In genomic region chr12:118016424-118017264, GRCh38 we compare ENCODE assay signal across 1 cellular context.
TF ChIP-seq lines count a peak whose summit lies in the region.

A gene with protein sequence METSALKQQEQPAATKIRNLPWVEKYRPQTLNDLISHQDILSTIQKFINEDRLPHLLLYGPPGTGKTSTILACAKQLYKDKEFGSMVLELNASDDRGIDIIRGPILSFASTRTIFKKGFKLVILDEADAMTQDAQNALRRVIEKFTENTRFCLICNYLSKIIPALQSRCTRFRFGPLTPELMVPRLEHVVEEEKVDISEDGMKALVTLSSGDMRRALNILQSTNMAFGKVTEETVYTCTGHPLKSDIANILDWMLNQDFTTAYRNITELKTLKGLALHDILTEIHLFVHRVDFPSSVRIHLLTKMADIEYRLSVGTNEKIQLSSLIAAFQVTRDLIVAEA (plus strand): TSS chr12:118016703. CDS start chr12:118016828, 125 bp downstream.

TF ChIP-seq in HEK293, 187 proteins besides CTCF, POLR2A, EP300 and RAD21 (continued from another document and continues in another):
- TF ChIP-seq, protein P1, sequence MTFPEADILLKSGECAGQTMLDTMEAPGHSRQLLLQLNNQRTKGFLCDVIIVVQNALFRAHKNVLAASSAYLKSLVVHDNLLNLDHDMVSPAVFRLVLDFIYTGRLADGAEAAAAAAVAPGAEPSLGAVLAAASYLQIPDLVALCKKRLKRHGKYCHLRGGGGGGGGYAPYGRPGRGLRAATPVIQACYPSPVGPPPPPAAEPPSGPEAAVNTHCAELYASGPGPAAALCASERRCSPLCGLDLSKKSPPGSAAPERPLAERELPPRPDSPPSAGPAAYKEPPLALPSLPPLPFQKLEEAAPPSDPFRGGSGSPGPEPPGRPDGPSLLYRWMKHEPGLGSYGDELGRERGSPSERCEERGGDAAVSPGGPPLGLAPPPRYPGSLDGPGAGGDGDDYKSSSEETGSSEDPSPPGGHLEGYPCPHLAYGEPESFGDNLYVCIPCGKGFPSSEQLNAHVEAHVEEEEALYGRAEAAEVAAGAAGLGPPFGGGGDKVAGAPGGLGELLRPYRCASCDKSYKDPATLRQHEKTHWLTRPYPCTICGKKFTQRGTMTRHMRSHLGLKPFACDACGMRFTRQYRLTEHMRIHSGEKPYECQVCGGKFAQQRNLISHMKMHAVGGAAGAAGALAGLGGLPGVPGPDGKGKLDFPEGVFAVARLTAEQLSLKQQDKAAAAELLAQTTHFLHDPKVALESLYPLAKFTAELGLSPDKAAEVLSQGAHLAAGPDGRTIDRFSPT (tag by site-specific recombination; IDR thresholded peaks at IDR 0.05), result peak; percentile 91
- TF ChIP-seq ZSCAN5A (tag by site-specific recombination; IDR thresholded peaks at IDR 0.05) (peak; percentile 67; the same call in 1 of the 2 replicates), ZNF571 (tag by site-specific recombination; IDR thresholded peaks at IDR 0.05) (no peak), ZSCAN4 (tag by site-specific recombination; IDR thresholded peaks at IDR 0.05) (no peak), ZNF529 (tag by site-specific recombination; IDR thresholded peaks at IDR 0.05; ENCODE audit: insufficient replicate concordance) (no peak), ZNF514 (tag by site-specific recombination; IDR thresholded peaks at IDR 0.05) (no peak), ZBTB1 (tag by site-specific recombination; IDR thresholded peaks at IDR 0.05) (no peak), ZFP37 (tag by site-specific recombination; IDR thresholded peaks at IDR 0.05) (peak; percentile 84), HOXD13 (CRISPR knock-in tag; IDR thresholded peaks at IDR 0.05; ENCODE audit: borderline replicate concordance) (no peak), GFI1B (tag by site-specific recombination; IDR thresholded peaks at IDR 0.05) (no peak), YY2 (tag by site-specific recombination; IDR thresholded peaks at IDR 0.05) (0 out of 2 replicates have a peak, but pooled peaks have one; percentile 17), ZNF354C (tag by site-specific recombination; IDR thresholded peaks at IDR 0.05; ENCODE audit: borderline replicate concordance, low read depth) (no peak), ZBTB8A (tag by site-specific recombination; IDR thresholded peaks at IDR 0.05) (peak; percentile 47; the same call in 1 of the 2 replicates), WT1 (tag by site-specific recombination; IDR thresholded peaks at IDR 0.05) (peak; percentile 40), HOXC10 (CRISPR knock-in tag; IDR thresholded peaks at IDR 0.05) (no peak), ZNF501 (tag by site-specific recombination; IDR thresholded peaks at IDR 0.05) (peak; percentile 92), KLF9 (tag by site-specific recombination; IDR thresholded peaks at IDR 0.05; ENCODE audit: low read depth) (peak; percentile 80), ZBTB7A (tag by site-specific recombination; IDR thresholded peaks at IDR 0.05; ENCODE audit: low read depth) (peak; percentile 84), ZNF311 (tag by site-specific recombination; IDR thresholded peaks at IDR 0.05; ENCODE audit: borderline replicate concordance) (no peak), ZNF266 (tag by site-specific recombination; IDR thresholded peaks at IDR 0.05; ENCODE audit: low read depth) (no peak), ZNF138 (tag by site-specific recombination; IDR thresholded peaks at IDR 0.05; ENCODE audit: borderline replicate concordance) (no peak), ZNF391 (tag by site-specific recombination; IDR thresholded peaks at IDR 0.05; ENCODE audit: borderline replicate concordance, low read depth) (no peak), ZNF549 (tag by site-specific recombination; IDR thresholded peaks at IDR 0.05) (no peak), ZNF114 (tag by site-specific recombination; IDR thresholded peaks at IDR 0.05) (no peak), ZNF416 (tag by site-specific recombination; IDR thresholded peaks at IDR 0.05) (no peak; the same call in 1 of the 2 replicates), ZNF785 (tag by site-specific recombination; IDR thresholded peaks at IDR 0.05) (peak; percentile 54; the same call in 1 of the 2 replicates), ZNF777 (tag by site-specific recombination; IDR thresholded peaks at IDR 0.05; ENCODE audit: borderline replicate concordance) (no peak), ZNF398 (tag by site-specific recombination; IDR thresholded peaks at IDR 0.05) (no peak), ZNF626 (tag by site-specific recombination; IDR thresholded peaks at IDR 0.05) (no peak), KLF17 (tag by site-specific recombination; IDR thresholded peaks at IDR 0.05) (peak; percentile 48; the same call in 1 of the 2 replicates), SP3 (tag by site-specific recombination; IDR thresholded peaks at IDR 0.05) (peak; percentile 81), ZFP69B (tag by site-specific recombination; IDR thresholded peaks at IDR 0.05) (no peak), ZNF701 (tag by site-specific recombination; IDR thresholded peaks at IDR 0.05) (no peak), ZNF324 (tag by site-specific recombination; IDR thresholded peaks at IDR 0.05) (0 out of 2 replicates have a peak, but pooled peaks have one; percentile 73), ZNF140 (tag by site-specific recombination; IDR thresholded peaks at IDR 0.05) (no peak), ZBTB49 (tag by site-specific recombination; IDR thresholded peaks at IDR 0.05; ENCODE audit: low read depth) (no peak), ZEB2 (tag by site-specific recombination; IDR thresholded peaks at IDR 0.05) (0 out of 2 replicates have a peak, but pooled peaks have one; percentile 36)
- TF ChIP-seq, protein P2, sequence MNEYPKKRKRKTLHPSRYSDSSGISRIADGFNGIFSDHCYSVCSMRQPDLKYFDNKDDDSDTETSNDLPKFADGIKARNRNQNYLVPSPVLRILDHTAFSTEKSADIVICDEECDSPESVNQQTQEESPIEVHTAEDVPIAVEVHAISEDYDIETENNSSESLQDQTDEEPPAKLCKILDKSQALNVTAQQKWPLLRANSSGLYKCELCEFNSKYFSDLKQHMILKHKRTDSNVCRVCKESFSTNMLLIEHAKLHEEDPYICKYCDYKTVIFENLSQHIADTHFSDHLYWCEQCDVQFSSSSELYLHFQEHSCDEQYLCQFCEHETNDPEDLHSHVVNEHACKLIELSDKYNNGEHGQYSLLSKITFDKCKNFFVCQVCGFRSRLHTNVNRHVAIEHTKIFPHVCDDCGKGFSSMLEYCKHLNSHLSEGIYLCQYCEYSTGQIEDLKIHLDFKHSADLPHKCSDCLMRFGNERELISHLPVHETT (tag by site-specific recombination; IDR thresholded peaks at IDR 0.05), result no peak
- TF ChIP-seq, protein P3, sequence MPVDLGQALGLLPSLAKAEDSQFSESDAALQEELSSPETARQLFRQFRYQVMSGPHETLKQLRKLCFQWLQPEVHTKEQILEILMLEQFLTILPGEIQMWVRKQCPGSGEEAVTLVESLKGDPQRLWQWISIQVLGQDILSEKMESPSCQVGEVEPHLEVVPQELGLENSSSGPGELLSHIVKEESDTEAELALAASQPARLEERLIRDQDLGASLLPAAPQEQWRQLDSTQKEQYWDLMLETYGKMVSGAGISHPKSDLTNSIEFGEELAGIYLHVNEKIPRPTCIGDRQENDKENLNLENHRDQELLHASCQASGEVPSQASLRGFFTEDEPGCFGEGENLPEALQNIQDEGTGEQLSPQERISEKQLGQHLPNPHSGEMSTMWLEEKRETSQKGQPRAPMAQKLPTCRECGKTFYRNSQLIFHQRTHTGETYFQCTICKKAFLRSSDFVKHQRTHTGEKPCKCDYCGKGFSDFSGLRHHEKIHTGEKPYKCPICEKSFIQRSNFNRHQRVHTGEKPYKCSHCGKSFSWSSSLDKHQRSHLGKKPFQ (tag by site-specific recombination; IDR thresholded peaks at IDR 0.05), result peak; percentile 64
- TF ChIP-seq, protein P4, sequence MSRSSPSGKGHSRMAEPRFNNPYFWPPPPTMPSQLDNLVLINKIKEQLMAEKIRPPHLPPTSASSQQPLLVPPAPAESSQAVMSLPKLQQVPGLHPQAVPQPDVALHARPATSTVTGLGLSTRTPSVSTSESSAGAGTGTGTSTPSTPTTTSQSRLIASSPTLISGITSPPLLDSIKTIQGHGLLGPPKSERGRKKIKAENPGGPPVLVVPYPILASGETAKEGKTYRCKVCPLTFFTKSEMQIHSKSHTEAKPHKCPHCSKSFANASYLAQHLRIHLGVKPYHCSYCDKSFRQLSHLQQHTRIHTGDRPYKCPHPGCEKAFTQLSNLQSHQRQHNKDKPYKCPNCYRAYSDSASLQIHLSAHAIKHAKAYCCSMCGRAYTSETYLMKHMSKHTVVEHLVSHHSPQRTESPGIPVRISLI (tag by site-specific recombination; IDR thresholded peaks at IDR 0.05), result no peak
- TF ChIP-seq, protein P5, sequence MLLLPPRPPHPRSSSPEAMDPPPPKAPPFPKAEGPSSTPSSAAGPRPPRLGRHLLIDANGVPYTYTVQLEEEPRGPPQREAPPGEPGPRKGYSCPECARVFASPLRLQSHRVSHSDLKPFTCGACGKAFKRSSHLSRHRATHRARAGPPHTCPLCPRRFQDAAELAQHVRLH (tag by site-specific recombination; IDR thresholded peaks at IDR 0.05), result 0 out of 2 replicates have a peak, but pooled peaks have one; percentile 60
- TF ChIP-seq, protein P6, sequence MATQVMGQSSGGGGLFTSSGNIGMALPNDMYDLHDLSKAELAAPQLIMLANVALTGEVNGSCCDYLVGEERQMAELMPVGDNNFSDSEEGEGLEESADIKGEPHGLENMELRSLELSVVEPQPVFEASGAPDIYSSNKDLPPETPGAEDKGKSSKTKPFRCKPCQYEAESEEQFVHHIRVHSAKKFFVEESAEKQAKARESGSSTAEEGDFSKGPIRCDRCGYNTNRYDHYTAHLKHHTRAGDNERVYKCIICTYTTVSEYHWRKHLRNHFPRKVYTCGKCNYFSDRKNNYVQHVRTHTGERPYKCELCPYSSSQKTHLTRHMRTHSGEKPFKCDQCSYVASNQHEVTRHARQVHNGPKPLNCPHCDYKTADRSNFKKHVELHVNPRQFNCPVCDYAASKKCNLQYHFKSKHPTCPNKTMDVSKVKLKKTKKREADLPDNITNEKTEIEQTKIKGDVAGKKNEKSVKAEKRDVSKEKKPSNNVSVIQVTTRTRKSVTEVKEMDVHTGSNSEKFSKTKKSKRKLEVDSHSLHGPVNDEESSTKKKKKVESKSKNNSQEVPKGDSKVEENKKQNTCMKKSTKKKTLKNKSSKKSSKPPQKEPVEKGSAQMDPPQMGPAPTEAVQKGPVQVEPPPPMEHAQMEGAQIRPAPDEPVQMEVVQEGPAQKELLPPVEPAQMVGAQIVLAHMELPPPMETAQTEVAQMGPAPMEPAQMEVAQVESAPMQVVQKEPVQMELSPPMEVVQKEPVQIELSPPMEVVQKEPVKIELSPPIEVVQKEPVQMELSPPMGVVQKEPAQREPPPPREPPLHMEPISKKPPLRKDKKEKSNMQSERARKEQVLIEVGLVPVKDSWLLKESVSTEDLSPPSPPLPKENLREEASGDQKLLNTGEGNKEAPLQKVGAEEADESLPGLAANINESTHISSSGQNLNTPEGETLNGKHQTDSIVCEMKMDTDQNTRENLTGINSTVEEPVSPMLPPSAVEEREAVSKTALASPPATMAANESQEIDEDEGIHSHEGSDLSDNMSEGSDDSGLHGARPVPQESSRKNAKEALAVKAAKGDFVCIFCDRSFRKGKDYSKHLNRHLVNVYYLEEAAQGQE (tag by site-specific recombination; IDR thresholded peaks at IDR 0.05), result peak; percentile 29; the same call in 1 of the 2 replicates
